Comparison of ENCODE assay signal across 20 cellular contexts in genomic region chr18:950882-951539, GRCh38. TPM values are rescaled to one million over a fixed set of nuclear protein-coding genes. Genes with fewer than 3 reads are reported as not detected.
"Had no signal": no experiment of that assay in that cellular context is flagged by ENCODE, and none has a peak within 500 bp of the region (broad histone marks: within the 10 kb centered on the region; RNA-seq: fewer than 3 reads in every experiment).

No MANE protein-coding gene starts in this region.

- DNase-seq: activated CD8-positive, alpha-beta memory T cell treated with anti-CD3 and anti-CD28 coated beads, Interleukin-2, amount 50 U/mL, for 48 hours; activated CD8-positive, alpha-beta T cell treated with anti-CD3 and anti-CD28 coated beads for 36 hours; activated naive CD4-positive, alpha-beta T cell; activated naive CD8-positive, alpha-beta T cell treated with anti-CD3 and anti-CD28 coated beads, Interleukin-2, amount 50 U/mL, for 24 hours; caudate nucleus; cortex of kidney; effector memory CD8-positive, alpha-beta T cell; erythroblast; hypothalamus; left colon; mesendoderm; stimulated activated CD4-positive, alpha-beta T cell treated with anti-CD3 and anti-CD28 coated beads, Interleukin-15, amount 100 ng/mL, for 24 hours; stimulated activated CD4-positive, alpha-beta T cell treated with anti-CD3 and anti-CD28 coated beads, Interleukin-4, amount 100 ng/mL, for 4 hours; stimulated activated naive CD8-positive, alpha-beta T cell treated with anti-CD3 and anti-CD28 coated beads, Interleukin-15, amount 100 ng/mL, for 72 hours; T-helper 1 cell; testis; uterus had no signal

- H3K27me3 ChIP-seq: ascending aorta, testis, uterus had no signal

- ATAC-seq: activated CD8-positive, alpha-beta T cell treated with anti-CD3 and anti-CD28 coated beads for 36 hours; activated naive CD8-positive, alpha-beta T cell treated with anti-CD3 and anti-CD28 coated beads, Interleukin-2, amount 50 U/mL, for 24 hours; effector memory CD8-positive, alpha-beta T cell; left colon had no signal

- H3K36me3 ChIP-seq: ascending aorta, uterus had no signal

- H3K27ac ChIP-seq: ascending aorta, testis, uterus, VCaP had no signal

- H3K9me3 ChIP-seq: ascending aorta, testis, uterus had no signal

- H3K4me1 ChIP-seq: ascending aorta, testis, uterus had no signal

- H3K4me3 ChIP-seq: ascending aorta, testis, uterus had no signal

RNA-seq across cellular contexts. Expression of gene ADCYAP1, which starts 46.3 kb away (rescaled TPM):
- total RNA-seq: activated CD8-positive, alpha-beta T cell treated with anti-CD3 and anti-CD28 coated beads for 36 hours; ascending aorta; osteocyte had no signal
